In the genomic region with DNA sequence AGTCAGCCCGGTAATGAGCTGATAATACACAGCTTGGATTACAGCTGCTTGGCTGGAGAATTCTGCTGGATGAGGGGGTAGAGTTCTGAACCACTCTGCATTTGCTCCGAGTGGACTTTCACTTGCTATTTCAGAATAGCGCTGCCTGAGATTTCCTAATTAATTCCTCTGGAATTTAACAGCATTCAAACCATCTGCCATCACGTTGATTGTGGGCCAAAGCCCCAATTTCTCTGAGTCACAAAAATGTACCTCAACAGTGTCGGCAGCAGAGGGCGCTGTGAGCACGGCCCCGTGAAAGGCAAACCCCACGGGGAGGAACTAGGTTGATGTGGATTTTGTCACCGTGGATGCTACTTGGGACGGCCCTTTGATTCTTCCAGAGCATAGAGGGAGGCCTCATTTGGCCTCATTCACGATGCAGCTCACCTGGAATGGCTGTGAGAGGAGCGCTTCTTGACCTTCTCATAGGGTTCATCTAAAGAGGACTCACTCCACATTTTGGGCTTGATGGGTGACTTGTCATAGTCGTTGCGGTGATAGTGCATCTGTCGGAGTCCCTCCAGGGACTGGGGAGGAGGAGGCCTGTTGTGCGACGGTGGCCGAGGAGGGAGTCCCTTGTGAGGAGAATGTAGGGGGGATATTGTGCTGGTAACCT, we compare ENCODE assay signal across 9 cellular contexts.
DNase-seq lines count a peak whose midpoint lies in the region; ATAC-seq and TF ChIP-seq lines count a peak whose summit lies in the region.
"Had no signal": no experiment of that assay in that cellular context is flagged by ENCODE, and none has a peak within 500 bp of the region (broad histone marks: within the 10 kb centered on the region; RNA-seq: fewer than 3 reads in every experiment).

No MANE protein-coding gene starts in this region.

- no peaks in the 10 kb centered on the region for H3K79me2 ChIP-seq in parathyroid adenoma

- in situ Hi-C loops in Caki2 (cut with HindIII; ENCODE audit: low pct_unique_long_range_greater_than_20kb, low sequenced_read_pairs) = no loop called here

- H3K4me3 ChIP-seq in parathyroid adenoma (ENCODE audit: low read depth, low read length) (no peak overlapping the region), thoracic aorta (no peak overlapping the region)
- H3K4me3 ChIP-seq: SK-N-MC had no signal

- no peak overlapping the region for H3K9ac ChIP-seq in parathyroid adenoma

- peak; percentile 43 for DNase-seq in Caki2 (ENCODE audit: low read depth)
- peak; percentile 40 for DNase-seq in SK-N-DZ (ENCODE audit: low spot score)
- peak; percentile 71 for DNase-seq in activated naive CD4-positive, alpha-beta T cell treated with anti-CD3 and anti-CD28 coated beads, Interleukin-2, amount 50 U/mL, for 16 hours
- DNase-seq in glomerular endothelial cell (ENCODE audit: extremely low read depth, low read depth, low spot score) = peak; percentile 31
- no peak for DNase-seq in thoracic aorta (ENCODE audit: low spot score)

- no peak overlapping the region for H2AFZ ChIP-seq in parathyroid adenoma

- H3K9me3 ChIP-seq in parathyroid adenoma (ENCODE audit: control insufficient read depth, low read length) (no peaks in the 10 kb centered on the region), thoracic aorta (no peaks in the 10 kb centered on the region)

- no peaks in the 10 kb centered on the region for H3K36me3 ChIP-seq in parathyroid adenoma (ENCODE audit: control insufficient read depth, insufficient read depth, low read length)
- H3K36me3 ChIP-seq in thoracic aorta = peaks cover 23% of the 10 kb centered on the region

- H3K4me2 ChIP-seq in parathyroid adenoma (ENCODE audit: low read length) = no peak overlapping the region

- H3K27me3 ChIP-seq in parathyroid adenoma (ENCODE audit: control insufficient read depth, insufficient read depth, low read length) (no peaks in the 10 kb centered on the region), thoracic aorta (replicated peaks; ENCODE audit: insufficient read depth) (no peaks in the 10 kb centered on the region)

- peak; percentile 49 for ATAC-seq in HG02885 (IDR thresholded peaks at IDR 0.05; ENCODE audit: poor library complexity, unreplicated experiment)
- ATAC-seq in thoracic aorta (ENCODE audit: insufficient number of reproducible peaks, low FRiP score, low read depth) = no peak
- ATAC-seq in GM18858 (IDR thresholded peaks at IDR 0.05; ENCODE audit: unreplicated experiment) = no peak

- peaks cover 4% of the 10 kb centered on the region for H3K4me1 ChIP-seq in parathyroid adenoma
- peaks cover 0 to 9% of the 10 kb centered on the region in 2 donors for H3K4me1 ChIP-seq in thoracic aorta (ENCODE audit: control insufficient read depth in 1 of 2, low read depth in 2 of 2)

- peak; percentile 75 for TF ChIP-seq CTCF in parathyroid adenoma (IDR thresholded peaks at IDR 0.05)
- TF ChIP-seq CTCF in thoracic aorta (IDR thresholded peaks at IDR 0.05) = peak; percentile 88

- H3K27ac ChIP-seq in parathyroid adenoma = no peak overlapping the region
- no peak overlapping the region for H3K27ac ChIP-seq in thoracic aorta
- H3K27ac ChIP-seq: SK-N-MC had no signal
